In genomic region chr1:50332941-50333594, GRCh38 we compare ENCODE assay signal across 8 cellular contexts.
DNase-seq lines count a peak whose midpoint lies in the region; ATAC-seq and TF ChIP-seq lines count a peak whose summit lies in the region.

No MANE protein-coding gene starts in this region.

- WGBS in HUES64: 12% methylated on average over 56 of the region's 56 CpGs

- H3K27ac ChIP-seq in HUES64 (ENCODE audit: low read depth, low read length): no peak overlapping the region
- no peak overlapping the region for H3K27ac ChIP-seq in breast epithelium
- H3K27ac ChIP-seq in skeletal muscle tissue (ENCODE audit: low read depth, low read length): no peak overlapping the region

- TF ChIP-seq POLR2A in breast epithelium (IDR thresholded peaks at IDR 0.05): no peak

- intact Hi-C loops in breast epithelium (cut with DNase I; ENCODE audit: low total_unique reads): no loop called here

- ATAC-seq in GM21576 (IDR thresholded peaks at IDR 0.05; ENCODE audit: unreplicated experiment): peak; percentile 64

- H3K27me3 ChIP-seq in HUES64 (ENCODE audit: insufficient read depth, low read length) (peaks cover 50% of the 10 kb centered on the region), breast epithelium (peaks cover 0 to 29% of the 10 kb centered on the region in 2 donors), skeletal muscle tissue (ENCODE audit: control insufficient read depth in 3 of 3, insufficient read depth in 3 of 3, low read length in 3 of 3) (peaks cover 26 to 31% (median 30%) of the 10 kb centered on the region in 3 donors)

- no peaks in the 10 kb centered on the region for H3K36me3 ChIP-seq in HUES64 (ENCODE audit: insufficient read depth, low read length)
- H3K36me3 ChIP-seq in breast epithelium: no peaks in the 10 kb centered on the region
- no peaks in the 10 kb centered on the region for H3K36me3 ChIP-seq in skeletal muscle tissue (ENCODE audit: control insufficient read depth in 3 of 3, insufficient read depth in 3 of 3, low read length in 3 of 3)

- H3K9me3 ChIP-seq in HUES64 (ENCODE audit: insufficient read depth, low read depth, low read length): no peaks in the 10 kb centered on the region
- no peaks in the 10 kb centered on the region for H3K9me3 ChIP-seq in breast epithelium
- H3K9me3 ChIP-seq in skeletal muscle tissue (ENCODE audit: control insufficient read depth in 3 of 3, low read length in 3 of 3): no peaks in the 10 kb centered on the region

- no peaks in the 10 kb centered on the region for H3K4me1 ChIP-seq in HUES64 (ENCODE audit: insufficient read depth, low read length)
- H3K4me1 ChIP-seq in breast epithelium: no peaks in the 10 kb centered on the region
- peaks cover 9 to 10% (median 9%) of the 10 kb centered on the region in 3 donors for H3K4me1 ChIP-seq in skeletal muscle tissue (ENCODE audit: control insufficient read depth in 3 of 3, insufficient read depth in 3 of 3, low read length in 3 of 3)

- in situ Hi-C loops in G401 (cut with HindIII; ENCODE audit: low sequenced_read_pairs): no loop called here

- H3K4me3 ChIP-seq in HUES64 (ENCODE audit: low read length) (peak overlapping the region; percentile 60), breast epithelium (peak overlapping the region; percentile 33 to 55 (median 37)), skeletal muscle tissue (ENCODE audit: low read length in 3 of 3) (peak overlapping the region; percentile 18 to 61 (median 45))

- TF ChIP-seq CTCF in breast epithelium (IDR thresholded peaks at IDR 0.05): peak in 2 of 3 donors; percentile 48 to 77

- H3K9ac ChIP-seq in HUES64 (ENCODE audit: low read depth, low read length) (peak overlapping the region; percentile 29; the same call in 1 of the 2 replicates), skeletal muscle tissue (ENCODE audit: low read depth in 1 of 3, low read length in 3 of 3) (peak overlapping the region in 1 of 3 donors; percentile 8)

- DNase-seq in G401 (ENCODE audit: low spot score): peak; percentile 16
- peak in 4 of 5 donors; percentile 8 to 32 (median 20) for DNase-seq in T-helper 1 cell
- DNase-seq in breast epithelium (ENCODE audit: low spot score in 2 of 2): no peak
- DNase-seq in inferior parietal cortex (ENCODE audit: extremely low spot score): peak; percentile 63
- no peak for DNase-seq in dedifferentiated amniotic fluid mesenchymal stem cell (ENCODE audit: extremely low spot score)

Comparison
In these comparisons a context has a peak if more than half of its experiments do, and no peak if none do; other contexts are left out.
1. DNase-seq: peak in G401 (single experiment), T-helper 1 cell (4 of 5) and inferior parietal cortex (single experiment); none in breast epithelium (0 of 2) and dedifferentiated amniotic fluid mesenchymal stem cell (single experiment).
2. Peak in every context shown above with its lines, with median percentiles within 50 percentile points of each other: H3K4me3 ChIP-seq.